In the genomic region with DNA sequence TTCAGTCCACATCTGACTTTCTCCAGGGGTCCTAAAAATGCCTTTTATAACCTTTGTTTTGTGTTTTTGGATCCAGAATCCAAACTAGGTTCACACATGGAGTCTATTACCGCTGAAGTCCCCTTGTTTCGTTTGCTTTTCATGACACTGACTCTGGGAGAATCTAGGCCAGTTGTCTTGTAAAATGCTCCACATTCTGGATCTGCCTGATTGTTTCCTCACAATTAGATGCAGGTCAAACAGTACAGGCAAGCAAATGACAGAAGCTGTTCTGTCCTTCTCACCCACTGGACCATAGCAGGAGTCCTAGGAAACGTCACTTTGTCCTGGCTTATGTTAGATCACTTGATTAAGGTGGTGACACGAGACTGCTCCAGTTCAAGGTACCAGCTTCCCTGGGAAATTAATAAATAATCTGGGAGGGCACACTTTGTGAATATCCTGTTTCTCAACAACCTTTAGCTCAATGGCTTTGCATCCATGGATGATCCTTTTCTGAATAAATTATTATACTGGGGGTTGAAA, we compare ENCODE assay signal across 30 cellular contexts. TPM values are rescaled to one million over a fixed set of nuclear protein-coding genes. Genes with fewer than 3 reads are reported as not detected.
DNase-seq lines count a peak whose midpoint lies in the region; ATAC-seq and TF ChIP-seq lines count a peak whose summit lies in the region.
"Had no signal": no experiment of that assay in that cellular context is flagged by ENCODE, and none has a peak within 500 bp of the region (broad histone marks: within the 10 kb centered on the region; RNA-seq: fewer than 3 reads in every experiment).

No MANE protein-coding gene starts in this region.

- peak; percentile 47 for DNase-seq in SK-N-SH
- DNase-seq in OCI-LY7 (ENCODE audit: low spot score): no peak
- DNase-seq in kidney tubule cell (ENCODE audit: low spot score): peak; percentile 33
- no peak for DNase-seq in SW480 (ENCODE audit: low spot score)
- DNase-seq in foreskin melanocyte: no peak
- DNase-seq: 8988T; activated CD4-positive, alpha-beta T cell treated with anti-CD3 and anti-CD28 coated beads for 4 hours; activated CD8-positive, alpha-beta T cell treated with anti-CD3 and anti-CD28 coated beads, Interleukin-2, amount 10 ng/mL, durations not matched to agents 7 days and 5 days; activated naive CD4-positive, alpha-beta T cell treated with anti-CD3 and anti-CD28 coated beads, Interleukin-2, amount 50 U/mL, for 16 hours; amniotic stem cell; CD4-positive, CD25-positive, alpha-beta regulatory T cell; gastrocnemius medialis; hippocampal formation; NCI-H1105 treated with DMSO at 0.1 percent for 48 hours; NCI-H1930; NCI-H526; right lobe of liver; Right ventricle myocardium superior; stimulated activated CD8-positive, alpha-beta memory T cell treated with anti-CD3 and anti-CD28 coated beads, Interleukin-4, amount 100 ng/mL, for 48 hours; testis; uterus had no signal

- H3K27me3 ChIP-seq in SK-N-SH (ENCODE audit: insufficient read depth) (no peaks in the 10 kb centered on the region), thymus (ENCODE audit: control insufficient read depth, insufficient read depth) (no peaks in the 10 kb centered on the region)
- H3K27me3 ChIP-seq: brain microvascular endothelial cell, dorsolateral prefrontal cortex, gastrocnemius medialis, right lobe of liver, testis, uterus had no signal

- H3K79me2 ChIP-seq in SK-N-SH (ENCODE audit: insufficient read depth) (no peaks in the 10 kb centered on the region), OCI-LY7 (ENCODE audit: insufficient read depth, low read depth, low read length) (no peaks in the 10 kb centered on the region)

- WGBS in SK-N-SH (ENCODE audit: low lambda C conversion rate): 69% methylated on average over 4 of the region's 4 CpGs
- WGBS in thymus: 90% methylated on average over 4 of the region's 4 CpGs

- TF ChIP-seq CTCF in SK-N-SH (IDR thresholded peaks at IDR 0.05): no peak
- TF ChIP-seq CTCF in OCI-LY7 (conservative IDR thresholded peaks at IDR 0.05; ENCODE audit: low read length): no peak

- no peak for ATAC-seq in SK-N-SH treated with all-trans-retinoic acid at 6 μM for 48 hours
- ATAC-seq in HG02588 (IDR thresholded peaks at IDR 0.05; ENCODE audit: unreplicated experiment): no peak
- ATAC-seq: activated CD8-positive, alpha-beta T cell treated with anti-CD3 and anti-CD28 coated beads, Interleukin-2, amount 10 ng/mL, durations not matched to agents 7 days and 5 days; gastrocnemius medialis had no signal

- intact Hi-C loops in OCI-LY7 (cut with micrococcal nuclease; ENCODE audit: unreplicated experiment): no loop called here

- TF ChIP-seq EP300 in SK-N-SH (IDR thresholded peaks at IDR 0.05; ENCODE audit: borderline replicate concordance in 1 of 2, low read depth in 1 of 2, low read length in 1 of 2): no peak

- H3K27ac ChIP-seq in SK-N-SH (ENCODE audit: low read depth in 2 of 2, low read length in 1 of 2) (peak overlapping the region in 1 of 2 experiments; percentile 87; a peak in 2 of 4 replicates), OCI-LY7 (ENCODE audit: low read depth, low read length, poor library complexity, severe bottlenecking) (no peak overlapping the region), thymus (ENCODE audit: low read depth) (no peak overlapping the region)
- H3K27ac ChIP-seq: dorsolateral prefrontal cortex, gastrocnemius medialis, right lobe of liver, uterus had no signal

- H3K4me2 ChIP-seq in SK-N-SH (no peak overlapping the region), OCI-LY7 (ENCODE audit: low read length) (no peak overlapping the region)

- H3K36me3 ChIP-seq in SK-N-SH (replicated peaks in 1 of 2; ENCODE audit: control insufficient read depth in 1 of 2, insufficient read depth in 2 of 2, low read length in 1 of 2): peaks cover 0 to 2% of the 10 kb centered on the region in 2 experiments
- H3K36me3 ChIP-seq in OCI-LY7 (ENCODE audit: insufficient read depth, low read length): no peaks in the 10 kb centered on the region
- no peaks in the 10 kb centered on the region for H3K36me3 ChIP-seq in thymus (ENCODE audit: control insufficient read depth, insufficient read depth)
- H3K36me3 ChIP-seq: brain microvascular endothelial cell, gastrocnemius medialis, right lobe of liver, uterus had no signal

- H3K4me1 ChIP-seq in SK-N-SH (ENCODE audit: control insufficient read depth in 1 of 2, insufficient read depth in 2 of 2, low read depth in 1 of 2, low read length in 1 of 2) (peaks cover 0 to 43% of the 10 kb centered on the region in 2 experiments; a peak in 3 of 4 replicates), OCI-LY7 (ENCODE audit: insufficient read depth, low read length, poor library complexity, severe bottlenecking) (peaks cover 16% of the 10 kb centered on the region), thymus (ENCODE audit: control insufficient read depth, insufficient read depth, low read length) (peaks cover 43% of the 10 kb centered on the region)
- H3K4me1 ChIP-seq: gastrocnemius medialis, right lobe of liver, uterus had no signal

- no peaks in the 10 kb centered on the region for H3F3A ChIP-seq in SK-N-SH (replicated peaks; ENCODE audit: insufficient read depth)

- H3K9me3 ChIP-seq in SK-N-SH (no peaks in the 10 kb centered on the region), OCI-LY7 (ENCODE audit: low read length) (no peaks in the 10 kb centered on the region), thymus (ENCODE audit: control insufficient read depth) (no peaks in the 10 kb centered on the region)
- H3K9me3 ChIP-seq: gastrocnemius medialis, right lobe of liver, testis, uterus had no signal

- BruUV-seq in OCI-LY7 (replicated peaks; lab: Mats Ljungman, UMichigan): no TSS peak

- POLR2A ChIA-PET in SK-N-SH (lab: Yijun Ruan, JAX): interaction anchor here (0.7 to 2.6 kb wide), 4 partner anchors 13 to 98 kb away, joined by 4 to 9 read pairs (median 6); no protein-coding TSS in a partner anchor
- POLR2A ChIA-PET in OCI-LY7 (lab: Charles Lee): interaction anchor here (0.7 to 1.1 kb wide), 3 partner anchors 43 to 1442 kb away, joined by 4 to 6 read pairs (median 5); no protein-coding TSS in a partner anchor

- H3K9ac ChIP-seq in SK-N-SH: no peak overlapping the region

- H2AFZ ChIP-seq in SK-N-SH (ENCODE audit: low read depth) (no peak overlapping the region), OCI-LY7 (ENCODE audit: low read length) (peak overlapping the region; percentile 49; the same call in 1 of the 2 replicates)

- H4K20me1 ChIP-seq in SK-N-SH (ENCODE audit: insufficient read depth) (no peaks in the 10 kb centered on the region), OCI-LY7 (ENCODE audit: insufficient read depth, low read length) (no peaks in the 10 kb centered on the region)

- TF ChIP-seq RAD21 in SK-N-SH (IDR thresholded peaks at IDR 0.05; ENCODE audit: low read length): no peak

- H3K4me3 ChIP-seq in SK-N-SH (ENCODE audit: low read depth in 2 of 2, low read length in 1 of 2) (no peak overlapping the region), OCI-LY7 (ENCODE audit: low read depth, low read length, poor library complexity, severe bottlenecking) (no peak overlapping the region), thymus (ENCODE audit: low read length) (peak overlapping the region; percentile 56)
- H3K4me3 ChIP-seq: dorsolateral prefrontal cortex, gastrocnemius medialis, lung, right lobe of liver, testis, uterus had no signal

- CTCF ChIA-PET in SK-N-SH (lab: Yijun Ruan, JAX) (interaction anchor here (1.1 kb wide), 2 partner anchors 21 to 82 kb away, joined by 3 to 4 read pairs; no protein-coding TSS in a partner anchor), OCI-LY7 (lab: Charles Lee; ENCODE audit: unreplicated experiment) (no interaction called here)

- H3K9me2 ChIP-seq in SK-N-SH: no peaks in the 10 kb centered on the region
- no peaks in the 10 kb centered on the region for H3K9me2 ChIP-seq in OCI-LY7 (ENCODE audit: insufficient read depth, low read length)

TF ChIP-seq in SK-N-SH, 30 proteins besides CTCF, POLR2A, EP300 and RAD21:
- 0 out of 2 replicates have a peak, but pooled peaks have one; percentile 16 for TF ChIP-seq FOXJ3 (CRISPR knock-in tag; IDR thresholded peaks at IDR 0.05)
- TF ChIP-seq SMC3 (IDR thresholded peaks at IDR 0.05; ENCODE audit: low read depth, low read length): no peak

TF ChIP-seq in SK-N-SH treated with all-trans-retinoic acid at 6 μM for 48 hours, 23 proteins besides CTCF, POLR2A, EP300 and RAD21 (continues in another document):
- TF ChIP-seq, protein P1, sequence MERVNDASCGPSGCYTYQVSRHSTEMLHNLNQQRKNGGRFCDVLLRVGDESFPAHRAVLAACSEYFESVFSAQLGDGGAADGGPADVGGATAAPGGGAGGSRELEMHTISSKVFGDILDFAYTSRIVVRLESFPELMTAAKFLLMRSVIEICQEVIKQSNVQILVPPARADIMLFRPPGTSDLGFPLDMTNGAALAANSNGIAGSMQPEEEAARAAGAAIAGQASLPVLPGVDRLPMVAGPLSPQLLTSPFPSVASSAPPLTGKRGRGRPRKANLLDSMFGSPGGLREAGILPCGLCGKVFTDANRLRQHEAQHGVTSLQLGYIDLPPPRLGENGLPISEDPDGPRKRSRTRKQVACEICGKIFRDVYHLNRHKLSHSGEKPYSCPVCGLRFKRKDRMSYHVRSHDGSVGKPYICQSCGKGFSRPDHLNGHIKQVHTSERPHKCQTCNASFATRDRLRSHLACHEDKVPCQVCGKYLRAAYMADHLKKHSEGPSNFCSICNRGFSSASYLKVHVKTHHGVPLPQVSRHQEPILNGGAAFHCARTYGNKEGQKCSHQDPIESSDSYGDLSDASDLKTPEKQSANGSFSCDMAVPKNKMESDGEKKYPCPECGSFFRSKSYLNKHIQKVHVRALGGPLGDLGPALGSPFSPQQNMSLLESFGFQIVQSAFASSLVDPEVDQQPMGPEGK (CRISPR knock-in tag; IDR thresholded peaks at IDR 0.05; ENCODE audit: borderline replicate concordance): no peak
- TF ChIP-seq ZFP30 (CRISPR knock-in tag; IDR thresholded peaks at IDR 0.05) (no peak), TCF4 (CRISPR knock-in tag; IDR thresholded peaks at IDR 0.05; ENCODE audit: borderline replicate concordance) (no peak), ZNF70 (CRISPR knock-in tag; IDR thresholded peaks at IDR 0.05) (no peak), SNAI2 (CRISPR knock-in tag; IDR thresholded peaks at IDR 0.05) (no peak), ZC3H10 (CRISPR knock-in tag; IDR thresholded peaks at IDR 0.05) (no peak), BACH2 (CRISPR knock-in tag; IDR thresholded peaks at IDR 0.05; ENCODE audit: borderline replicate concordance) (no peak), TOX (CRISPR knock-in tag; IDR thresholded peaks at IDR 0.05; ENCODE audit: borderline replicate concordance) (no peak), CSDC2 (CRISPR knock-in tag; IDR thresholded peaks at IDR 0.05) (no peak)

RNA-seq across cellular contexts. Expression of a gene that starts 34.1 kb away (rescaled TPM):
- polyA plus RNA-seq in SK-N-SH (2012; rRNA removed): 1.1 and 1.3 TPM in 2 replicates
- 1.2 and 1.6 TPM in 2 replicates for polyA plus RNA-seq in SK-N-SH (2012; cell fraction: cytosol; rRNA removed)
- polyA plus RNA-seq in SK-N-SH (2012; cell fraction: nucleus; rRNA removed): 0.18 and 0.26 TPM in 2 replicates
- total RNA-seq in OCI-LY7 (2014; rRNA removed; shearing (Covaris generic)): 0.69 and 1.9 TPM in 2 replicates
- not detected in 2 replicates for total RNA-seq in OCI-LY7 (2022)
- polyA plus RNA-seq in thymus: 64.3 TPM
- total RNA-seq: activated CD8-positive, alpha-beta T cell treated with anti-CD3 and anti-CD28 coated beads, Interleukin-2, amount 10 ng/mL, durations not matched to agents 7 days and 5 days; activated T-helper 2 cell treated with anti-CD3 and anti-CD28 coated beads, Interferon-gamma antibody, Interleukin-2, Interleukin-4, amounts not matched to agents 10 μg/mL and 5 μg/mL and 100 μg/mL, durations not matched to agents 14 hours and 24 hours and 36 hours; CD4-positive, CD25-positive, alpha-beta regulatory T cell; chondrocyte; gastrocnemius medialis; mucosa of gallbladder; right lobe of liver had no signal
- polyA plus RNA-seq: CD4-positive, CD25-positive, alpha-beta regulatory T cell had no signal

RNA-seq across cellular contexts. Expression of a gene that starts 49.0 kb away (rescaled TPM):
- 6.6 and 7.1 TPM in 2 replicates for polyA plus RNA-seq in SK-N-SH (2012; rRNA removed)
- 4.7 and 5.3 TPM in 2 replicates for polyA plus RNA-seq in SK-N-SH (2012; cell fraction: cytosol; rRNA removed)
- 5.2 and 5.7 TPM in 2 replicates for polyA plus RNA-seq in SK-N-SH (2012; cell fraction: nucleus; rRNA removed)
- total RNA-seq in OCI-LY7 (2014; rRNA removed; shearing (Covaris generic)): not detected in 2 replicates
- total RNA-seq in OCI-LY7 (2022): not detected in 2 replicates
- polyA plus RNA-seq in thymus: 2.7 TPM
- total RNA-seq: activated T-helper 2 cell treated with anti-CD3 and anti-CD28 coated beads, Interferon-gamma antibody, Interleukin-2, Interleukin-4, amounts not matched to agents 10 μg/mL and 5 μg/mL and 100 μg/mL, durations not matched to agents 14 hours and 24 hours and 36 hours; CD4-positive, CD25-positive, alpha-beta regulatory T cell had no signal
- polyA plus RNA-seq: CD4-positive, CD25-positive, alpha-beta regulatory T cell had no signal

Comparison
In these comparisons a context has a peak if more than half of its experiments do, and no peak if none do; other contexts are left out.
1. DNase-seq: peak in SK-N-SH (single experiment) and kidney tubule cell (single experiment); none in OCI-LY7 (single experiment), SW480 (single experiment) and foreskin melanocyte (single experiment).
2. RNA of a gene that starts 34.1 kb away (polyA plus RNA-seq): 64.3 TPM in thymus (single experiment); 0.18 to 1.6 TPM in SK-N-SH; every median in the first group is over 10 times any median in the second.